Comparison of ENCODE assay signal across 2 cellular contexts in the genomic region with DNA sequence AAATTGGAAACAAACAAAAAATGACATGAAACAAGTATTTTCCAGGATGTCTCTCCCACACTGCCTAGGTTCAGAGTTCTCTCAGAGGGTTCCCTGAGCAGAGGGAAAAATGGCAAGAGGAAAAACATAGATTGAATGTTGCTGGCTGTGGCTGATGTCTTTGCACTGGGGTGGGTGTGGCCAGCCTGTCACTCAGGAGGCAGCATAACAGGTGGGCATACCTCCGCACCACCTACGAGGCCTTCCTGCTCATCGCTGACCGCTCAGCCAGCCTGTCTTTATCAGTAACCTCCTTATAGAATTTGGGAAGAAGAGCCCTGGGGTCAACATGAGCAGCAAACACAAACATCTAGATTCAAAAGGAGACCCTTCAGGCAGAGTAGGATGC.
TF ChIP-seq lines count a peak whose summit lies in the region.

No MANE protein-coding gene starts in this region.

TF ChIP-seq in GM23338, 12 proteins besides CTCF, POLR2A, EP300 and RAD21 (continued from another document):
- TF ChIP-seq, protein P1, sequence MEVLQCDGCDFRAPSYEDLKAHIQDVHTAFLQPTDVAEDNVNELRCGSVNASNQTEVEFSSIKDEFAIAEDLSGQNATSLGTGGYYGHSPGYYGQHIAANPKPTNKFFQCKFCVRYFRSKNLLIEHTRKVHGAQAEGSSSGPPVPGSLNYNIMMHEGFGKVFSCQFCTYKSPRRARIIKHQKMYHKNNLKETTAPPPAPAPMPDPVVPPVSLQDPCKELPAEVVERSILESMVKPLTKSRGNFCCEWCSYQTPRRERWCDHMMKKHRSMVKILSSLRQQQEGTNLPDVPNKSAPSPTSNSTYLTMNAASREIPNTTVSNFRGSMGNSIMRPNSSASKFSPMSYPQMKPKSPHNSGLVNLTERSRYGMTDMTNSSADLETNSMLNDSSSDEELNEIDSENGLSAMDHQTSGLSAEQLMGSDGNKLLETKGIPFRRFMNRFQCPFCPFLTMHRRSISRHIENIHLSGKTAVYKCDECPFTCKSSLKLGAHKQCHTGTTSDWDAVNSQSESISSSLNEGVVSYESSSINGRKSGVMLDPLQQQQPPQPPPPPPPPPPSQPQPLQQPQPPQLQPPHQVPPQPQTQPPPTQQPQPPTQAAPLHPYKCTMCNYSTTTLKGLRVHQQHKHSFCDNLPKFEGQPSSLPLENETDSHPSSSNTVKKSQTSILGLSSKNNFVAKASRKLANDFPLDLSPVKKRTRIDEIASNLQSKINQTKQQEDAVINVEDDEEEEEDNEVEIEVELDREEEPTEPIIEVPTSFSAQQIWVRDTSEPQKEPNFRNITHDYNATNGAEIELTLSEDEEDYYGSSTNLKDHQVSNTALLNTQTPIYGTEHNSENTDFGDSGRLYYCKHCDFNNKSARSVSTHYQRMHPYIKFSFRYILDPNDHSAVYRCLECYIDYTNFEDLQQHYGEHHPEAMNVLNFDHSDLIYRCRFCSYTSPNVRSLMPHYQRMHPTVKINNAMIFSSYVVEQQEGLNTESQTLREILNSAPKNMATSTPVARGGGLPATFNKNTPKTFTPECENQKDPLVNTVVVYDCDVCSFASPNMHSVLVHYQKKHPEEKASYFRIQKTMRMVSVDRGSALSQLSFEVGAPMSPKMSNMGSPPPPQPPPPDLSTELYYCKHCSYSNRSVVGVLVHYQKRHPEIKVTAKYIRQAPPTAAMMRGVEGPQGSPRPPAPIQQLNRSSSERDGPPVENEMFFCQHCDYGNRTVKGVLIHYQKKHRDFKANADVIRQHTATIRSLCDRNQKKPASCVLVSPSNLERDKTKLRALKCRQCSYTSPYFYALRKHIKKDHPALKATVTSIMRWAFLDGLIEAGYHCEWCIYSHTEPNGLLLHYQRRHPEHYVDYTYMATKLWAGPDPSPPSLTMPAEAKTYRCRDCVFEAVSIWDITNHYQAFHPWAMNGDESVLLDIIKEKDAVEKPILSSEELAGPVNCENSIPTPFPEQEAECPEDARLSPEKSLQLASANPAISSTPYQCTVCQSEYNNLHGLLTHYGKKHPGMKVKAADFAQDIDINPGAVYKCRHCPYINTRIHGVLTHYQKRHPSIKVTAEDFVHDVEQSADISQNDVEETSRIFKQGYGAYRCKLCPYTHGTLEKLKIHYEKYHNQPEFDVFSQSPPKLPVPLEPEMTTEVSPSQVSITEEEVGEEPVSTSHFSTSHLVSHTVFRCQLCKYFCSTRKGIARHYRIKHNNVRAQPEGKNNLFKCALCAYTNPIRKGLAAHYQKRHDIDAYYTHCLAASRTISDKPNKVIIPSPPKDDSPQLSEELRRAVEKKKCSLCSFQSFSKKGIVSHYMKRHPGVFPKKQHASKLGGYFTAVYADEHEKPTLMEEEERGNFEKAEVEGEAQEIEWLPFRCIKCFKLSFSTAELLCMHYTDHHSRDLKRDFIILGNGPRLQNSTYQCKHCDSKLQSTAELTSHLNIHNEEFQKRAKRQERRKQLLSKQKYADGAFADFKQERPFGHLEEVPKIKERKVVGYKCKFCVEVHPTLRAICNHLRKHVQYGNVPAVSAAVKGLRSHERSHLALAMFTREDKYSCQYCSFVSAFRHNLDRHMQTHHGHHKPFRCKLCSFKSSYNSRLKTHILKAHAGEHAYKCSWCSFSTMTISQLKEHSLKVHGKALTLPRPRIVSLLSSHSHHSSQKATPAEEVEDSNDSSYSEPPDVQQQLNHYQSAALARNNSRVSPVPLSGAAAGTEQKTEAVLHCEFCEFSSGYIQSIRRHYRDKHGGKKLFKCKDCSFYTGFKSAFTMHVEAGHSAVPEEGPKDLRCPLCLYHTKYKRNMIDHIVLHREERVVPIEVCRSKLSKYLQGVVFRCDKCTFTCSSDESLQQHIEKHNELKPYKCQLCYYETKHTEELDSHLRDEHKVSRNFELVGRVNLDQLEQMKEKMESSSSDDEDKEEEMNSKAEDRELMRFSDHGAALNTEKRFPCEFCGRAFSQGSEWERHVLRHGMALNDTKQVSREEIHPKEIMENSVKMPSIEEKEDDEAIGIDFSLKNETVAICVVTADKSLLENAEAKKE (CRISPR knock-in tag; IDR thresholded peaks at IDR 0.05) = no peak
- TF ChIP-seq ZNF114 (CRISPR knock-in tag; IDR thresholded peaks at IDR 0.05) (no peak), NANOG (IDR thresholded peaks at IDR 0.05; ENCODE audit: borderline replicate concordance) (no peak), STAT1 (IDR thresholded peaks at IDR 0.05; ENCODE audit: unreplicated experiment) (no peak), CREB1 (CRISPR knock-in tag; IDR thresholded peaks at IDR 0.05; ENCODE audit: low read depth) (no peak), POLR2AphosphoS5 (IDR thresholded peaks at IDR 0.05; ENCODE audit: low read depth) (no peak), EZH2 (IDR thresholded peaks at IDR 0.05; ENCODE audit: low read depth, unreplicated experiment) (no peak), ZNF331 (CRISPR knock-in tag; IDR thresholded peaks at IDR 0.05; ENCODE audit: low read depth) (no peak)
- TF ChIP-seq, protein P2, sequence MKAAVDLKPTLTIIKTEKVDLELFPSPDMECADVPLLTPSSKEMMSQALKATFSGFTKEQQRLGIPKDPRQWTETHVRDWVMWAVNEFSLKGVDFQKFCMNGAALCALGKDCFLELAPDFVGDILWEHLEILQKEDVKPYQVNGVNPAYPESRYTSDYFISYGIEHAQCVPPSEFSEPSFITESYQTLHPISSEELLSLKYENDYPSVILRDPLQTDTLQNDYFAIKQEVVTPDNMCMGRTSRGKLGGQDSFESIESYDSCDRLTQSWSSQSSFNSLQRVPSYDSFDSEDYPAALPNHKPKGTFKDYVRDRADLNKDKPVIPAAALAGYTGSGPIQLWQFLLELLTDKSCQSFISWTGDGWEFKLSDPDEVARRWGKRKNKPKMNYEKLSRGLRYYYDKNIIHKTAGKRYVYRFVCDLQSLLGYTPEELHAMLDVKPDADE (IDR thresholded peaks at IDR 0.05) = no peak
- TF ChIP-seq, protein P3, sequence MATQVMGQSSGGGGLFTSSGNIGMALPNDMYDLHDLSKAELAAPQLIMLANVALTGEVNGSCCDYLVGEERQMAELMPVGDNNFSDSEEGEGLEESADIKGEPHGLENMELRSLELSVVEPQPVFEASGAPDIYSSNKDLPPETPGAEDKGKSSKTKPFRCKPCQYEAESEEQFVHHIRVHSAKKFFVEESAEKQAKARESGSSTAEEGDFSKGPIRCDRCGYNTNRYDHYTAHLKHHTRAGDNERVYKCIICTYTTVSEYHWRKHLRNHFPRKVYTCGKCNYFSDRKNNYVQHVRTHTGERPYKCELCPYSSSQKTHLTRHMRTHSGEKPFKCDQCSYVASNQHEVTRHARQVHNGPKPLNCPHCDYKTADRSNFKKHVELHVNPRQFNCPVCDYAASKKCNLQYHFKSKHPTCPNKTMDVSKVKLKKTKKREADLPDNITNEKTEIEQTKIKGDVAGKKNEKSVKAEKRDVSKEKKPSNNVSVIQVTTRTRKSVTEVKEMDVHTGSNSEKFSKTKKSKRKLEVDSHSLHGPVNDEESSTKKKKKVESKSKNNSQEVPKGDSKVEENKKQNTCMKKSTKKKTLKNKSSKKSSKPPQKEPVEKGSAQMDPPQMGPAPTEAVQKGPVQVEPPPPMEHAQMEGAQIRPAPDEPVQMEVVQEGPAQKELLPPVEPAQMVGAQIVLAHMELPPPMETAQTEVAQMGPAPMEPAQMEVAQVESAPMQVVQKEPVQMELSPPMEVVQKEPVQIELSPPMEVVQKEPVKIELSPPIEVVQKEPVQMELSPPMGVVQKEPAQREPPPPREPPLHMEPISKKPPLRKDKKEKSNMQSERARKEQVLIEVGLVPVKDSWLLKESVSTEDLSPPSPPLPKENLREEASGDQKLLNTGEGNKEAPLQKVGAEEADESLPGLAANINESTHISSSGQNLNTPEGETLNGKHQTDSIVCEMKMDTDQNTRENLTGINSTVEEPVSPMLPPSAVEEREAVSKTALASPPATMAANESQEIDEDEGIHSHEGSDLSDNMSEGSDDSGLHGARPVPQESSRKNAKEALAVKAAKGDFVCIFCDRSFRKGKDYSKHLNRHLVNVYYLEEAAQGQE (IDR thresholded peaks at IDR 0.05; ENCODE audit: unreplicated experiment) = no peak

TF ChIP-seq in K562, 482 proteins besides CTCF, POLR2A, EP300 and RAD21 (continued from another document):
- TF ChIP-seq, protein P4, sequence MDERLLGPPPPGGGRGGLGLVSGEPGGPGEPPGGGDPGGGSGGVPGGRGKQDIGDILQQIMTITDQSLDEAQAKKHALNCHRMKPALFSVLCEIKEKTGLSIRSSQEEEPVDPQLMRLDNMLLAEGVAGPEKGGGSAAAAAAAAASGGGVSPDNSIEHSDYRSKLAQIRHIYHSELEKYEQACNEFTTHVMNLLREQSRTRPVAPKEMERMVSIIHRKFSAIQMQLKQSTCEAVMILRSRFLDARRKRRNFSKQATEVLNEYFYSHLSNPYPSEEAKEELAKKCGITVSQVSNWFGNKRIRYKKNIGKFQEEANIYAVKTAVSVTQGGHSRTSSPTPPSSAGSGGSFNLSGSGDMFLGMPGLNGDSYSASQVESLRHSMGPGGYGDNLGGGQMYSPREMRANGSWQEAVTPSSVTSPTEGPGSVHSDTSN (CRISPR knock-in tag; IDR thresholded peaks at IDR 0.05; ENCODE audit: low read depth) = no peak
- TF ChIP-seq, protein P4 (tag; conservative IDR thresholded peaks at IDR 0.05; ENCODE audit: low read depth) = 0 out of 2 replicates have a peak, but pooled peaks have one; percentile 16
- TF ChIP-seq CBX5 (IDR thresholded peaks at IDR 0.05; ENCODE audit: borderline replicate concordance, low read depth) = no peak
